ENCODE assay signal across 8 cellular contexts in the genomic region with DNA sequence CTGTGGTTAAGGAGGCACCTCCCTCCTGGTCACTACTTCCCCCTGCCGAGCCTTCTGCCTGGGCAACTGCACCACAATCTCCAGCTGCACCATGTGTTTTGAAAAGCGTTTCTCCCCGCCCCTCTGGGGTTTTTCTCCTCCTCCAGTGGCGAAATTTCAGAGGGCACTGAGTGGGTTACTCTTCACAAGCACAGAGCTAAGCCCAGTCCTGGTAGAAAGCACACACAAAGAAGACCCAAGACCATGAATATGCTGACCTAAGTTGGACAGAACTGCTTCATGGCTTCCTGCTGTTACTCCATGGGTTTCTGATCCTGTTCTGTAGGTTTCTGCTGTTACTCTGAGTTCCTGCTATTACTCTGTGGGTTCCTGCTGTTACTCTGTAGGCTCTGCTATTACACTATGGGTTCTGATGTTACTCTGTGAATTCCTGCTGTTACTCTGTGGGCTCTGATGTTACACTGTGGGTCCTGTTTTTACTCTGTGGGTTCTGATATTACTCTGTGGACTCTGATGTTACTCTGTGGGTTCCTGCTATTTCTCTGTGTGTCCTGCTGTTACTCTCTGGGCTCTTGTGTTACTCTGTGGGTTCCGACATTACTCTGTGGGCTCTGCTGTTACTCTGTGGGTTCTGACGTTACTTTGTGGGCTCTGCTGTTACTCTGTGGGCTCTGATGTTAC.
DNase-seq lines count a peak whose midpoint lies in the region; ATAC-seq and TF ChIP-seq lines count a peak whose summit lies in the region.

No MANE protein-coding gene starts in this region.

- H3K4me1 Mint-ChIP-seq in naive thymus-derived CD4-positive, alpha-beta T cell: peaks cover 15 to 37% (median 28%) of the 10 kb centered on the region in 7 donors

- H3K36me3 ChIP-seq in naive thymus-derived CD4-positive, alpha-beta T cell (ENCODE audit: control insufficient read depth in 2 of 3, insufficient read depth in 3 of 3, low read length in 3 of 3): peaks cover 0 to 4% (median 0%) of the 10 kb centered on the region in 3 experiments
- no peaks in the 10 kb centered on the region for H3K36me3 ChIP-seq in testis (ENCODE audit: low read depth, missing control alignments)

- peaks cover 0 to 20% (median 6%) of the 10 kb centered on the region in 5 donors for H3K27me3 Mint-ChIP-seq in naive thymus-derived CD4-positive, alpha-beta T cell

- peak overlapping the region; percentile 1 to 66 (median 30) for H3K4me3 Mint-ChIP-seq in naive thymus-derived CD4-positive, alpha-beta T cell

- peak; percentile 52 for ATAC-seq in naive thymus-derived CD4-positive, alpha-beta T cell
- no peak for ATAC-seq in GM19455 (IDR thresholded peaks at IDR 0.05; ENCODE audit: unreplicated experiment)

- intact Hi-C loops in naive thymus-derived CD4-positive, alpha-beta T cell (cut with micrococcal nuclease): loop anchor here in 1 of 2 donors (2.0 to 5.0 kb wide), 2 partner anchors 101 to 119 kb away; no protein-coding TSS in a partner anchor
- intact Hi-C loops in testis (cut with DNase I; ENCODE audit: low total_unique reads): no loop called here

- H3K9me3 Mint-ChIP-seq in naive thymus-derived CD4-positive, alpha-beta T cell: peaks cover 0 to 3% (median 0%) of the 10 kb centered on the region in 11 donors

- POLR2A ChIA-PET in naive thymus-derived CD4-positive, alpha-beta T cell (lab: Charles Lee): no interaction called here

- no peak for TF ChIP-seq POLR2A in testis (IDR thresholded peaks at IDR 0.05)

- H3K36me3 Mint-ChIP-seq in naive thymus-derived CD4-positive, alpha-beta T cell: no peaks in the 10 kb centered on the region

- DNase-seq in NCI-H82 (lab: John Stamatoyannopoulos, UW) (peak; percentile 6), NCI-H82 treated with DMSO at 0.1 percent for 48 hours (lab: John Stamatoyannopoulos, UW; ENCODE audit: unreplicated experiment) (no peak), MV-4-11 (lab: John Stamatoyannopoulos, UW) (peak; percentile 98), cardiac fibroblast (ENCODE audit: low read depth in 2 of 2) (peak; percentile 14 to 34), mesenteric fat pad (ENCODE audit: low spot score) (no peak), testis (no peak)
- DNase-seq in naive thymus-derived CD4-positive, alpha-beta T cell: peak in 2 of 9 donors; percentile 11 to 25

- peaks cover 4 to 11% of the 10 kb centered on the region in 2 donors for H3K4me1 ChIP-seq in naive thymus-derived CD4-positive, alpha-beta T cell (ENCODE audit: control insufficient read depth in 2 of 2, insufficient read depth in 2 of 2, low read length in 2 of 2)
- no peaks in the 10 kb centered on the region for H3K4me1 ChIP-seq in testis

- CTCF ChIA-PET in naive thymus-derived CD4-positive, alpha-beta T cell (lab: Charles Lee): no interaction called here

- no peaks in the 10 kb centered on the region for H3K27me3 ChIP-seq in naive thymus-derived CD4-positive, alpha-beta T cell (ENCODE audit: control insufficient read depth in 2 of 2, insufficient read depth in 2 of 2, low read length in 2 of 2)
- no peaks in the 10 kb centered on the region for H3K27me3 ChIP-seq in testis

- no peaks in the 10 kb centered on the region for H3K9me3 ChIP-seq in naive thymus-derived CD4-positive, alpha-beta T cell (ENCODE audit: control insufficient read depth in 2 of 3, low read length in 3 of 3)
- no peaks in the 10 kb centered on the region for H3K9me3 ChIP-seq in testis

- peak overlapping the region in 5 of 9 donors; percentile 14 to 92 (median 38) for H3K27ac Mint-ChIP-seq in naive thymus-derived CD4-positive, alpha-beta T cell

- no peak for TF ChIP-seq CTCF in cardiac fibroblast (IDR thresholded peaks at IDR 0.05; ENCODE audit: low read depth, low read length)
- TF ChIP-seq CTCF in testis (IDR thresholded peaks at IDR 0.05): no peak

- WGBS in testis, 2 donors: 71 to 78% methylated on average over 6 of the region's 6 CpGs

- H3K4me3 ChIP-seq in cardiac fibroblast (replicated peaks in 1 of 2; ENCODE audit: low read depth in 2 of 2, low read length in 2 of 2): no peak overlapping the region
- H3K4me3 ChIP-seq in naive thymus-derived CD4-positive, alpha-beta T cell (ENCODE audit: low read length): no peak overlapping the region
- no peak overlapping the region for H3K4me3 ChIP-seq in testis

- H3K27ac ChIP-seq in naive thymus-derived CD4-positive, alpha-beta T cell (ENCODE audit: low read depth, low read length): no peak overlapping the region
- no peak overlapping the region for H3K27ac ChIP-seq in testis

Comparison
In these comparisons a context has a peak if more than half of its experiments do, and no peak if none do; other contexts are left out.
1. DNase-seq: peak in NCI-H82 (single experiment), MV-4-11 (single experiment) and cardiac fibroblast (2 of 2); none in NCI-H82 treated with DMSO at 0.1 percent for 48 hours (single experiment), mesenteric fat pad (single experiment) and testis (single experiment).